Comparison of ENCODE assay signal across 8 cellular contexts in genomic region chr3:9976736-9977709, GRCh38.
DNase-seq lines count a peak whose midpoint lies in the region; ATAC-seq, FAIRE-seq and TF ChIP-seq lines count a peak whose summit lies in the region.

No MANE protein-coding gene starts in this region.

- no peaks in the 10 kb centered on the region for H3K9me3 Mint-ChIP-seq in T-helper 2 cell treated with Interferon-gamma antibody and Interleukin-4, amounts not matched to agents 5 μg/mL and 100 μg/mL, for 36 hours

- DNase-seq in AG09319 (ENCODE audit: extremely low read depth, low read depth) (peak; percentile 94), HTR-8/SVneo (ENCODE audit: insufficient read length, low spot score) (peak; percentile 85), fibroblast of peridontal ligament (ENCODE audit: extremely low read depth) (peak; percentile 99), non-pigmented ciliary epithelial cell (ENCODE audit: low read depth) (peak; percentile 95), NCI-H345 (lab: John Stamatoyannopoulos, UW) (no peak)
- DNase-seq in T-helper 2 cell treated with Interferon-gamma antibody and Interleukin-4, amounts not matched to agents 5 μg/mL and 100 μg/mL, for 36 hours (ENCODE audit: low spot score) = peak; percentile 56

- peaks cover 34% of the 10 kb centered on the region for H3K36me3 Mint-ChIP-seq in T-helper 2 cell treated with Interferon-gamma antibody and Interleukin-4, amounts not matched to agents 5 μg/mL and 100 μg/mL, for 36 hours (ENCODE audit: low read depth)

- H3K27ac Mint-ChIP-seq in T-helper 2 cell treated with Interferon-gamma antibody and Interleukin-4, amounts not matched to agents 5 μg/mL and 100 μg/mL, for 36 hours = peak overlapping the region; percentile 47

- TF ChIP-seq CTCF in AG09319 (IDR thresholded peaks at IDR 0.05; ENCODE audit: low read depth, low read length) = no peak

- no peaks in the 10 kb centered on the region for H3K27me3 Mint-ChIP-seq in T-helper 2 cell treated with Interferon-gamma antibody and Interleukin-4, amounts not matched to agents 5 μg/mL and 100 μg/mL, for 36 hours (ENCODE audit: low read depth)

- FAIRE-seq in HTR-8/SVneo (lab: Jason Lieb, UNC) = no peak

- H3K4me1 Mint-ChIP-seq in T-helper 2 cell treated with Interferon-gamma antibody and Interleukin-4, amounts not matched to agents 5 μg/mL and 100 μg/mL, for 36 hours (ENCODE audit: low read depth) = peaks cover 17% of the 10 kb centered on the region

- ATAC-seq in HG02870 (IDR thresholded peaks at IDR 0.05; ENCODE audit: unreplicated experiment) = no peak
- ATAC-seq in GM21737 (IDR thresholded peaks at IDR 0.05; ENCODE audit: unreplicated experiment) = no peak

- H3K4me3 Mint-ChIP-seq in T-helper 2 cell treated with Interferon-gamma antibody and Interleukin-4, amounts not matched to agents 5 μg/mL and 100 μg/mL, for 36 hours = no peak overlapping the region
